In the genomic region with DNA sequence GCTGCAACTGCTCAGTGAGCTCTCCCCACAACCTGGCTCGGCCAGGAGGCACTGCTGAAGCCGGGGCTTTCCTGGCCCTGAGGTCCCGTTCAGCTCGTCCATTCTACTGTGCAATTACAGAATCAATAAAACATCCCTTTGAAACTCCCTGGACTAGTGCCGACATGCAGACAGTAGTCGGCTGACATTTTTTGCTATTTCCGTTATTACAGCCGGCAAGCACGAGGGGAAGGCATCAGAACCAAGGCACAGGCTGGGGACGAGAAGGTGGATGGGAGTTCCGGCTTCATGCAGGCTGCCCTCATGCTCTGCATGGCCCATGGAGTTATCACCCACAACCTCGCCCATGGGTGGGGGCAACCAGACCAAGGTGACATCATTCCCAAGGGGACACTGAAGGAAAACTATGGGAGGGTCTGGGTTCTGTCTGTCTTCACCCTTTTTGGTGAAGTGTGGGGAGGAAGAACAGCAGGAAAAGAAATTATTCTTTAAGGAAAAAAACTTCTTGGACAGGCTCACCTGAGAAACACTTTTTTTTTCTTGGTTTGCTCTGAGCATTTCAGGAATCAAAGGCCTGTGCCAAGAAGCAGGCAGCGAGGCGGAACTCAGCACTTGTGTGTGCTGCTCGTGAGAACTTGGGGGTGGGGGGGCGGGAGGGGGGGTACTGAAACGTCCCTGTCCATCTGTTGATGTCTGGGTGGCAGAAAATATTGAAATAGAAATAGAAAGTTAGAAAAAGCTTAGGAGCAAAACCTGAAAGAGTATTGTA, we compare ENCODE assay signal across 9 cellular contexts.
DNase-seq lines count a peak whose midpoint lies in the region; ATAC-seq, FAIRE-seq and TF ChIP-seq lines count a peak whose summit lies in the region.
"Had no signal": no experiment of that assay in that cellular context is flagged by ENCODE, and none has a peak within 500 bp of the region (broad histone marks: within the 10 kb centered on the region; RNA-seq: fewer than 3 reads in every experiment).

No MANE protein-coding gene starts in this region.

- intact Hi-C loops in CD8-positive, alpha-beta T cell (cut with DNase I, micrococcal nuclease), result no loop called here
- intact Hi-C loops in IMR-90 (cut with micrococcal nuclease) (no loop called here), PC-3 (cut with micrococcal nuclease) (loop anchor here (10.0 kb wide), 1 partner anchor 364 kb away; no protein-coding TSS in a partner anchor)

- peak overlapping the region; percentile 57 for H3K4me3 Mint-ChIP-seq in CD8-positive, alpha-beta T cell

- no peak overlapping the region for H3K18ac ChIP-seq in IMR-90 (ENCODE audit: low read depth, low read length)

- no peak for FAIRE-seq in HTR-8/SVneo (lab: Jason Lieb, UNC)

- peak overlapping the region; percentile 18 for H3K4me3 ChIP-seq in CD8-positive, alpha-beta T cell (ENCODE audit: low read depth, low read length)
- no peak overlapping the region for H3K4me3 ChIP-seq in IMR-90 (ENCODE audit: insufficient read depth, low read depth, low read length)
- no peak overlapping the region for H3K4me3 ChIP-seq in PC-3 (ENCODE audit: low read length)

- ATAC-seq in CD8-positive, alpha-beta T cell, result no peak
- peak; percentile 44 for ATAC-seq in IMR-90 (ENCODE audit: low read depth)
- ATAC-seq in HG03097 (IDR thresholded peaks at IDR 0.05; ENCODE audit: low FRiP score, unreplicated experiment), result no peak
- ATAC-seq in PC-3, result no peak
- ATAC-seq: Panc1 had no signal

- H2BK15ac ChIP-seq in IMR-90 (ENCODE audit: low read depth, low read length), result no peak overlapping the region

- H3K79me2 ChIP-seq in PC-3 (ENCODE audit: low read length), result no peaks in the 10 kb centered on the region

- peak overlapping the region; percentile 54 for H3K27ac ChIP-seq in CD8-positive, alpha-beta T cell (ENCODE audit: low read depth, low read length)
- H3K27ac ChIP-seq in IMR-90 (ENCODE audit: insufficient read depth, low read length) (no peak overlapping the region), epithelial cell of prostate (peak overlapping the region; percentile 89), PC-3 (ENCODE audit: low read length) (no peak overlapping the region)

- peak in 1 of 7 experiments; percentile 43 for DNase-seq in CD8-positive, alpha-beta T cell
- DNase-seq in IMR-90 (peak; percentile 56), epithelial cell of prostate (ENCODE audit: low read depth, low spot score) (peak; percentile 70), non-pigmented ciliary epithelial cell (ENCODE audit: low read depth) (peak; percentile 28), HTR-8/SVneo (ENCODE audit: insufficient read length, low spot score) (no peak), nucleus accumbens (lab: John Stamatoyannopoulos, UW) (no peak), PC-3 (no peak)

- H3K9me3 ChIP-seq in CD8-positive, alpha-beta T cell (ENCODE audit: low read length), result no peaks in the 10 kb centered on the region
- H3K9me3 ChIP-seq in IMR-90 (ENCODE audit: control insufficient read depth, insufficient read depth, low read length) (no peaks in the 10 kb centered on the region), PC-3 (ENCODE audit: low read length) (no peaks in the 10 kb centered on the region)

- no peaks in the 10 kb centered on the region for H3K27me3 ChIP-seq in CD8-positive, alpha-beta T cell (ENCODE audit: insufficient read depth, low read length)
- no peaks in the 10 kb centered on the region for H3K27me3 ChIP-seq in IMR-90 (ENCODE audit: control insufficient read depth, insufficient read depth, low read length)
- no peaks in the 10 kb centered on the region for H3K27me3 ChIP-seq in PC-3 (ENCODE audit: low read length)

- H4K8ac ChIP-seq in IMR-90 (ENCODE audit: low read depth in 2 of 2, low read length in 2 of 2), result peak overlapping the region in 1 of 2 experiments; percentile 63; a peak in 1 of 4 replicates

- peak overlapping the region; percentile 5; the same call in 1 of the 2 replicates for H2AK5ac ChIP-seq in IMR-90 (ENCODE audit: low read depth, low read length)

- H2AK9ac ChIP-seq in IMR-90 (replicated peaks; ENCODE audit: low read depth, low read length, poor library complexity), result no peak overlapping the region

- H2BK20ac ChIP-seq in IMR-90 (ENCODE audit: low read depth, low read length), result no peak overlapping the region

- H3K23ac ChIP-seq in IMR-90 (ENCODE audit: low read depth, low read length), result no peak overlapping the region

- BruUV-seq in IMR-90 (replicated peaks; lab: Mats Ljungman, UMichigan) (no TSS peak), PC-3 (replicated peaks; lab: Mats Ljungman, UMichigan) (no TSS peak)

- H2BK120ac ChIP-seq in IMR-90 (ENCODE audit: low read depth, low read length), result peak overlapping the region; percentile 6; the same call in 1 of the 2 replicates

- H3K14ac ChIP-seq in IMR-90 (replicated peaks; ENCODE audit: low read depth, low read length), result 0 out of 2 replicates have a peak overlapping the region, but pooled peaks have one; percentile 0

- H4K5ac ChIP-seq in IMR-90 (ENCODE audit: low read depth, low read length), result no peak overlapping the region

- POLR2A ChIA-PET in CD8-positive, alpha-beta T cell (lab: Charles Lee), result interaction anchor here (1.4 kb wide), 1 partner anchor 15 kb away, joined by 6 read pairs; no protein-coding TSS in a partner anchor
- POLR2A ChIA-PET in IMR-90 (lab: Charles Lee; ENCODE audit: unreplicated experiment), result no interaction called here
- POLR2A ChIA-PET in PC-3 (lab: Charles Lee; ENCODE audit: unreplicated experiment), result no interaction called here

- H3K79me1 ChIP-seq in IMR-90 (ENCODE audit: low read depth in 1 of 2, low read length in 2 of 2), result peaks cover 9 to 46% of the 10 kb centered on the region in 2 experiments

- H2AFZ ChIP-seq in IMR-90 (replicated peaks; ENCODE audit: low read length, poor library complexity), result no peak overlapping the region
- H2AFZ ChIP-seq in PC-3 (ENCODE audit: low read length), result no peak overlapping the region

- H3F3A ChIP-seq in PC-3 (ENCODE audit: low read length, unreplicated experiment), result no peaks in the 10 kb centered on the region

- H4K20me1 ChIP-seq in IMR-90 (ENCODE audit: insufficient read depth, low read length) (no peaks in the 10 kb centered on the region; the same call in 1 of the 2 replicates), PC-3 (ENCODE audit: low read length) (no peaks in the 10 kb centered on the region)

- peaks cover 7% of the 10 kb centered on the region for H3K9me1 ChIP-seq in IMR-90 (ENCODE audit: insufficient read depth, low read length)

- H3K9ac ChIP-seq in IMR-90 (ENCODE audit: low read depth, low read length) (no peak overlapping the region), PC-3 (ENCODE audit: low read length) (no peak overlapping the region)

- H3K4me2 ChIP-seq in IMR-90 (ENCODE audit: low read depth, low read length), result peak overlapping the region; percentile 48; the same call in 1 of the 2 replicates
- H3K4me2 ChIP-seq in PC-3 (ENCODE audit: low read length), result no peak overlapping the region

- no peaks in the 10 kb centered on the region for H3K9me2 ChIP-seq in PC-3 (replicated peaks; ENCODE audit: low read length)

- peaks cover 96% of the 10 kb centered on the region for H3K4me1 Mint-ChIP-seq in CD8-positive, alpha-beta T cell (ENCODE audit: low read depth)

- TF ChIP-seq CTCF in CD8-positive, alpha-beta T cell (IDR thresholded peaks at IDR 0.05), result no peak
- TF ChIP-seq CTCF in IMR-90 (conservative IDR thresholded peaks at IDR 0.05; ENCODE audit: low read depth, low read length), result no peak
- no peak for TF ChIP-seq CTCF in PC-3 (conservative IDR thresholded peaks at IDR 0.05; ENCODE audit: low read depth, low read length)

- 52% methylated on average over 7 of the region's 17 CpGs; no CpG with 5 or more reads in 1 of the 2 experiments for WGBS in IMR-90 (ENCODE audit: extremely low coverage in 2 of 2, insufficient read length in 1 of 2), 2 experiments

- 0 out of 2 replicates have a peak overlapping the region, but pooled peaks have one; percentile 32 for H4K91ac ChIP-seq in IMR-90 (ENCODE audit: insufficient read depth, low read depth, low read length)

- in situ Hi-C loops in IMR-90 (cut with MboI; ENCODE audit: low sequenced_read_pairs), result no loop called here

- no peak overlapping the region for H2BK5ac ChIP-seq in IMR-90 (ENCODE audit: low read depth, low read length, poor library complexity, severe bottlenecking)

- dilution Hi-C loops in IMR-90 (cut with HindIII; ENCODE audit: low sequenced_read_pairs, unreplicated experiment), result no loop called here

- H3K27me3 Mint-ChIP-seq in CD8-positive, alpha-beta T cell (ENCODE audit: low read depth), result no peaks in the 10 kb centered on the region

- CTCF ChIA-PET in CD8-positive, alpha-beta T cell (lab: Charles Lee), result interaction anchor here (1.1 to 1.5 kb wide), 2 partner anchors 12 to 83 kb away, joined by 3 to 4 read pairs; no protein-coding TSS in a partner anchor
- CTCF ChIA-PET in IMR-90 (lab: Yijun Ruan, JAX) (no interaction called here), PC-3 (lab: Charles Lee) (no interaction called here)

- H3K27ac Mint-ChIP-seq in CD8-positive, alpha-beta T cell, result peak overlapping the region; percentile 90

- H3K4ac ChIP-seq in IMR-90 (ENCODE audit: low read depth, low read length), result peak overlapping the region; percentile 3; the same call in 1 of the 2 replicates

- no peaks in the 10 kb centered on the region for H3K9me3 Mint-ChIP-seq in CD8-positive, alpha-beta T cell

- peaks cover 43% of the 10 kb centered on the region for H3K36me3 Mint-ChIP-seq in CD8-positive, alpha-beta T cell

- no peak overlapping the region for H3K56ac ChIP-seq in IMR-90 (ENCODE audit: extremely low read depth, insufficient read depth, low read length)

- H3K4me1 ChIP-seq in CD8-positive, alpha-beta T cell (ENCODE audit: insufficient read depth, low read length), result peaks cover 93% of the 10 kb centered on the region
- H3K4me1 ChIP-seq in IMR-90 (ENCODE audit: control insufficient read depth, insufficient read depth, low read length) (peaks cover 2% of the 10 kb centered on the region; the same call in 1 of the 2 replicates), PC-3 (ENCODE audit: insufficient read depth, low read length) (peaks cover 28% of the 10 kb centered on the region)

- TF ChIP-seq POLR2A in IMR-90 (IDR thresholded peaks at IDR 0.05; ENCODE audit: low read depth, low read length), result no peak

- no peak for TF ChIP-seq RAD21 in IMR-90 (IDR thresholded peaks at IDR 0.05; ENCODE audit: low read length)

- no peaks in the 10 kb centered on the region for H3K36me3 ChIP-seq in CD8-positive, alpha-beta T cell (ENCODE audit: insufficient read depth, low read length)
- H3K36me3 ChIP-seq in IMR-90 (ENCODE audit: control insufficient read depth, insufficient read depth, low read length) (no peaks in the 10 kb centered on the region), PC-3 (ENCODE audit: low read depth, low read length) (no peaks in the 10 kb centered on the region)

TF ChIP-seq in IMR-90, 13 proteins besides CTCF, POLR2A, EP300 and RAD21 (continues in another document):
- TF ChIP-seq, protein P1, sequence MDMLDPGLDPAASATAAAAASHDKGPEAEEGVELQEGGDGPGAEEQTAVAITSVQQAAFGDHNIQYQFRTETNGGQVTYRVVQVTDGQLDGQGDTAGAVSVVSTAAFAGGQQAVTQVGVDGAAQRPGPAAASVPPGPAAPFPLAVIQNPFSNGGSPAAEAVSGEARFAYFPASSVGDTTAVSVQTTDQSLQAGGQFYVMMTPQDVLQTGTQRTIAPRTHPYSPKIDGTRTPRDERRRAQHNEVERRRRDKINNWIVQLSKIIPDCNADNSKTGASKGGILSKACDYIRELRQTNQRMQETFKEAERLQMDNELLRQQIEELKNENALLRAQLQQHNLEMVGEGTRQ (IDR thresholded peaks at IDR 0.05; ENCODE audit: low read depth, low read length), result no peak
- TF ChIP-seq CEBPB (IDR thresholded peaks at IDR 0.05; ENCODE audit: low read depth, low read length), result no peak

Comparison
In these comparisons a context has a peak if more than half of its experiments do, and no peak if none do; other contexts are left out.
1. DNase-seq: peak in IMR-90 (single experiment), epithelial cell of prostate (single experiment) and non-pigmented ciliary epithelial cell (single experiment); none in HTR-8/SVneo (single experiment), nucleus accumbens (0 of 56) and PC-3 (single experiment).
2. H3K27ac ChIP-seq: peak in CD8-positive, alpha-beta T cell (single experiment) and epithelial cell of prostate (single experiment); none in IMR-90 (single experiment) and PC-3 (single experiment).